In genomic region chr4:48483006-48483776, GRCh38 we compare ENCODE assay signal across 9 cellular contexts. TPM values are rescaled to one million over a fixed set of nuclear protein-coding genes. Genes with fewer than 3 reads are reported as not detected.
DNase-seq lines count a peak whose midpoint lies in the region; ATAC-seq, FAIRE-seq and TF ChIP-seq lines count a peak whose summit lies in the region.
"Had no signal": no experiment of that assay in that cellular context is flagged by ENCODE, and none has a peak within 500 bp of the region (broad histone marks: within the 10 kb centered on the region; RNA-seq: fewer than 3 reads in every experiment).

A gene with protein sequence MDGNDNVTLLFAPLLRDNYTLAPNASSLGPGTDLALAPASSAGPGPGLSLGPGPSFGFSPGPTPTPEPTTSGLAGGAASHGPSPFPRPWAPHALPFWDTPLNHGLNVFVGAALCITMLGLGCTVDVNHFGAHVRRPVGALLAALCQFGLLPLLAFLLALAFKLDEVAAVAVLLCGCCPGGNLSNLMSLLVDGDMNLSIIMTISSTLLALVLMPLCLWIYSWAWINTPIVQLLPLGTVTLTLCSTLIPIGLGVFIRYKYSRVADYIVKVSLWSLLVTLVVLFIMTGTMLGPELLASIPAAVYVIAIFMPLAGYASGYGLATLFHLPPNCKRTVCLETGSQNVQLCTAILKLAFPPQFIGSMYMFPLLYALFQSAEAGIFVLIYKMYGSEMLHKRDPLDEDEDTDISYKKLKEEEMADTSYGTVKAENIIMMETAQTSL (plus strand): TSS chr4:48483343. CDS start chr4:48483562, 219 bp downstream.

- in situ Hi-C loops in gastrocnemius medialis (cut with MboI; ENCODE audit: low sequenced_read_pairs in 4 of 4), result no loop called here

- H2BK5ac ChIP-seq in H9 (ENCODE audit: insufficient read length, low read length), result no peak within 1 kb of the TSS

- no CpG with 5 or more reads among the region's 85 CpGs for WGBS in H9 (ENCODE audit: extremely low coverage, insufficient read length, low lambda C conversion rate)
- 19% methylated on average over 4 of the region's 85 CpGs for WGBS in esophagus muscularis mucosa
- WGBS in small intestine, 3 donors, result 2 to 6% (median 3%) methylated on average over 64 to 85 of the region's 85 CpGs

- H2AK5ac ChIP-seq in H9 (ENCODE audit: insufficient read length, low read length), result no peak within 1 kb of the TSS

- H3K4me3 Mint-ChIP-seq in CD14-positive monocyte (peak within 1 kb of the TSS; percentile 76 to 93), H9 (peak within 1 kb of the TSS; percentile 69 to 82), T-helper 17 cell (peak within 1 kb of the TSS; percentile 67)

- TF ChIP-seq CTCF in CD14-positive monocyte (IDR thresholded peaks at IDR 0.05) (no peak), H9 (conservative IDR thresholded peaks at IDR 0.05) (no peak), esophagus muscularis mucosa (IDR thresholded peaks at IDR 0.05) (no peak), gastrocnemius medialis (IDR thresholded peaks at IDR 0.05 in 4 of 5, conservative IDR thresholded peaks at IDR 0.05 in 1 of 5) (no peak)

- H3K27me3 Mint-ChIP-seq in CD14-positive monocyte (ENCODE audit: low read depth in 3 of 3) (peaks cover 66 to 72% (median 71%) of the 10 kb centered on the region in 3 donors), H9 (ENCODE audit: low read depth) (peaks cover 65% of the 10 kb centered on the region), T-helper 17 cell (peaks cover 58% of the 10 kb centered on the region)

- peaks cover 20% of the 10 kb centered on the region for H3K4me1 Mint-ChIP-seq in CD14-positive monocyte
- peaks cover 20 to 22% of the 10 kb centered on the region in 2 experiments for H3K4me1 Mint-ChIP-seq in H9
- H3K4me1 Mint-ChIP-seq in T-helper 17 cell, result peaks cover 9% of the 10 kb centered on the region

- peak within 1 kb of the TSS; percentile 54; the same call in 1 of the 2 replicates for H3K14ac ChIP-seq in H9 (ENCODE audit: insufficient read depth, low read length)

- DNase-seq in CD14-positive monocyte (ENCODE audit: low spot score) (no peak), H9 (peak; percentile 63), T-helper 17 cell (peak in 1 of 3 donors; percentile 12), esophagus muscularis mucosa (ENCODE audit: extremely low spot score) (no peak), gastrocnemius medialis (no peak), NCI-H2196 treated with DMSO at 0.1 percent for 48 hours (lab: John Stamatoyannopoulos, UW; ENCODE audit: unreplicated experiment) (no peak), small intestine (no peak)

- intact Hi-C loops in CD14-positive monocyte (cut with micrococcal nuclease) (no loop called here), esophagus muscularis mucosa (cut with DNase I) (no loop called here), gastrocnemius medialis (cut with DNase I; ENCODE audit: low total_unique reads) (no loop called here)

- TF ChIP-seq POLR2A in esophagus muscularis mucosa (IDR thresholded peaks at IDR 0.05; ENCODE audit: low read depth) (no peak), gastrocnemius medialis (IDR thresholded peaks at IDR 0.05) (no peak)

- H3K36me3 Mint-ChIP-seq in CD14-positive monocyte (peaks cover 7 to 15% of the 10 kb centered on the region in 2 donors), H9 (ENCODE audit: insufficient read depth in 1 of 3, low read depth in 3 of 3) (no peaks in the 10 kb centered on the region; a peak in 2 of 7 replicates), T-helper 17 cell (ENCODE audit: low read depth) (peaks cover 4% of the 10 kb centered on the region)

- no peak for TF ChIP-seq EP300 in esophagus muscularis mucosa (IDR thresholded peaks at IDR 0.05)

- H3K4me2 ChIP-seq in H9 (ENCODE audit: insufficient read depth, insufficient read length, low read length), result peak within 1 kb of the TSS; percentile 21

- H3K4me1 ChIP-seq in H9 (ENCODE audit: insufficient read depth, low read length) (no peaks in the 10 kb centered on the region), esophagus muscularis mucosa (peaks cover 0 to 16% (median 12%) of the 10 kb centered on the region in 4 donors), gastrocnemius medialis (no peaks in the 10 kb centered on the region), small intestine (ENCODE audit: control insufficient read depth in 2 of 2, insufficient read depth in 1 of 2, low read depth in 1 of 2, low read length in 1 of 2) (no peaks in the 10 kb centered on the region)

- H3T11ph ChIP-seq in H9 (ENCODE audit: low read length), result no peak within 1 kb of the TSS

- no peak within 1 kb of the TSS for H2BK120ac ChIP-seq in H9 (ENCODE audit: low read depth, low read length, poor library complexity, severe bottlenecking)

- H2BK12ac ChIP-seq in H9 (ENCODE audit: insufficient read length, low read depth, low read length), result no peak within 1 kb of the TSS

- H3K79me2 ChIP-seq in H9 (ENCODE audit: insufficient read depth, low read length), result no peaks in the 10 kb centered on the region

- H3K27me3 ChIP-seq in H9 (ENCODE audit: insufficient read depth, low read length) (peaks cover 22% of the 10 kb centered on the region; the same call in 1 of the 2 replicates), esophagus muscularis mucosa (peaks cover 0 to 77% (median 35%) of the 10 kb centered on the region in 4 donors), gastrocnemius medialis (peaks cover 33 to 54% (median 39%) of the 10 kb centered on the region in 3 donors), small intestine (ENCODE audit: control insufficient read depth in 2 of 2, insufficient read depth in 2 of 2, low read length in 2 of 2) (peaks cover 7 to 32% of the 10 kb centered on the region in 2 donors)

- H3K9me3 ChIP-seq in H9 (ENCODE audit: control insufficient read depth, low read depth, low read length), result no peaks in the 10 kb centered on the region
- no peaks in the 10 kb centered on the region for H3K9me3 ChIP-seq in T-helper 17 cell (ENCODE audit: control insufficient read depth, low read length, poor library complexity, severe bottlenecking)
- H3K9me3 ChIP-seq in esophagus muscularis mucosa, result no peaks in the 10 kb centered on the region
- no peaks in the 10 kb centered on the region for H3K9me3 ChIP-seq in gastrocnemius medialis
- H3K9me3 ChIP-seq in small intestine (ENCODE audit: control insufficient read depth, low read depth), result no peaks in the 10 kb centered on the region

- H2AFZ ChIP-seq in H9 (ENCODE audit: low read length), result no peak within 1 kb of the TSS

- ATAC-seq in T-helper 17 cell (peak; percentile 48), gastrocnemius medialis (no peak), HG03159 (IDR thresholded peaks at IDR 0.05; ENCODE audit: unreplicated experiment) (no peak)

- peak within 1 kb of the TSS in 1 of 7 donors; percentile 4 for H3K27ac Mint-ChIP-seq in CD14-positive monocyte
- no peak within 1 kb of the TSS; a peak in 1 of 7 replicates for H3K27ac Mint-ChIP-seq in H9
- no peak within 1 kb of the TSS for H3K27ac Mint-ChIP-seq in T-helper 17 cell

- H3K27ac ChIP-seq in H9 (ENCODE audit: insufficient read length, low read depth, low read length) (no peak within 1 kb of the TSS), esophagus muscularis mucosa (replicated peaks in 1 of 4) (no peak within 1 kb of the TSS), gastrocnemius medialis (no peak within 1 kb of the TSS), small intestine (ENCODE audit: low read depth in 1 of 2, low read length in 1 of 2) (no peak within 1 kb of the TSS)

- no peak within 1 kb of the TSS for H2BK20ac ChIP-seq in H9 (ENCODE audit: low read depth, low read length, poor library complexity, severe bottlenecking)

- no peak within 1 kb of the TSS for H4K91ac ChIP-seq in H9 (ENCODE audit: insufficient read length, low read depth, low read length)

- H4K5ac ChIP-seq in H9 (ENCODE audit: insufficient read length, low read depth, low read length), result no peak within 1 kb of the TSS

- peaks cover 0 to 23% (median 14%) of the 10 kb centered on the region in 7 donors for H3K9me3 Mint-ChIP-seq in CD14-positive monocyte
- H3K9me3 Mint-ChIP-seq in H9, result no peaks in the 10 kb centered on the region; a peak in 1 of 5 replicates

- H4K20me1 ChIP-seq in H9 (ENCODE audit: control insufficient read depth, insufficient read depth, insufficient read length), result no peaks in the 10 kb centered on the region

- FAIRE-seq in small intestine (lab: Jason Lieb, UNC), result no peak
- FAIRE-seq: colon had no signal

- H3K4ac ChIP-seq in H9 (ENCODE audit: low read depth, low read length), result no peak within 1 kb of the TSS

- H3K36me3 ChIP-seq in esophagus muscularis mucosa (no peaks in the 10 kb centered on the region), gastrocnemius medialis (no peaks in the 10 kb centered on the region), small intestine (ENCODE audit: control insufficient read depth in 2 of 2, insufficient read depth in 2 of 2, low read length in 2 of 2) (no peaks in the 10 kb centered on the region)

- peaks cover 4% of the 10 kb centered on the region for H3K23me2 ChIP-seq in H9 (ENCODE audit: insufficient read length, low read depth, low read length, poor library complexity, severe bottlenecking)

- no peak within 1 kb of the TSS for H3K23ac ChIP-seq in H9 (ENCODE audit: insufficient read length, low read depth, low read length)

- H3K56ac ChIP-seq in H9 (ENCODE audit: insufficient read length, low read depth, low read length), result no peak within 1 kb of the TSS

- H2BK15ac ChIP-seq in H9 (ENCODE audit: low read depth, low read length), result no peak within 1 kb of the TSS

- no peak within 1 kb of the TSS for H4K8ac ChIP-seq in H9 (replicated peaks; ENCODE audit: insufficient read length, low read depth, low read length)

- no peak within 1 kb of the TSS for H3K18ac ChIP-seq in H9 (ENCODE audit: insufficient read length, low read depth, low read length)

- H3K9ac ChIP-seq in H9 (ENCODE audit: extremely low read depth, insufficient read length, low read length), result no peak within 1 kb of the TSS

- H3K4me3 ChIP-seq in esophagus muscularis mucosa, result peak within 1 kb of the TSS; percentile 32 to 53 (median 44)
- H3K4me3 ChIP-seq in gastrocnemius medialis, result peak within 1 kb of the TSS; percentile 25 to 40 (median 30)
- H3K4me3 ChIP-seq in small intestine (ENCODE audit: low read depth in 1 of 2, low read length in 2 of 2), result peak within 1 kb of the TSS in 1 of 2 donors; percentile 56

- no peaks in the 10 kb centered on the region for H3K79me1 ChIP-seq in H9 (ENCODE audit: insufficient read depth, low read depth, low read length, poor library complexity, severe bottlenecking)

RNA-seq across cellular contexts. Expression of the gene that starts here (rescaled TPM):
- polyA plus RNA-seq in CD14-positive monocyte, result not detected
- 1.6 and 1.7 TPM in 2 replicates for total RNA-seq in H9 (2021)
- total RNA-seq in T-helper 17 cell, result not detected
- under 1 TPM in 3 of 4 donors, not detected in 1; 0.32 to 0.66 (median 0.46) TPM for total RNA-seq in esophagus muscularis mucosa
- total RNA-seq in gastrocnemius medialis, result under 1 TPM in 1 of 4 donors, not detected in 3; 0.33 TPM
- polyA plus RNA-seq in small intestine, result 1 to 10 TPM in 1 of 3 donors, not detected in 2; 2.3 TPM

Comparison
In these comparisons a context has a peak if more than half of its experiments do, and no peak if none do; other contexts are left out.
1. Peak in ATAC-seq in T-helper 17 cell; RNA of the gene not detected or under 1 TPM.